ENCODE assay signal across 18 cellular contexts in the genomic region with DNA sequence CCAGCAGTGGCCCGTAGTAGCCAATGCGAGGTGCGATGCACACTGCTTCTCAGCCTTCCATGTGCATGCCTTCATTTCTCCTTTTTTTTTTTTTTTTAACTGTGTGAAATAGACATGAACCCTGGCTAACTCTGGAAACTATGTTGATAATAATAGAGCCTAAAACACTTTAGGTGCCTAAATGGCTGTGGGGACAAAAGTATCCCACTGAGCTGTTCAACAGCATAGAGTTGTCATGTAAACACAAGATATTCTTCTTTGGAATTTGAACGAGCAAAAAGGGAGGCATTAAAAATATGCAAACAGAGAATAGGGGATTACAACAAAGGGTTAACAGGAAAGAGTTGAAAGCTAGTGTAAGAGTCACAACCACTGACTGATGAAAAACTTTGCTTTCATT.
DNase-seq lines count a peak whose midpoint lies in the region; ATAC-seq and TF ChIP-seq lines count a peak whose summit lies in the region.
"Had no signal": no experiment of that assay in that cellular context is flagged by ENCODE, and none has a peak within 500 bp of the region (broad histone marks: within the 10 kb centered on the region; RNA-seq: fewer than 3 reads in every experiment).

No MANE protein-coding gene starts in this region.

- no peaks in the 10 kb centered on the region for H3F3A ChIP-seq in neural progenitor cell (ENCODE audit: low read depth)

- H3K9me3 ChIP-seq in HUES64 (ENCODE audit: insufficient read depth, low read depth, low read length) (no peaks in the 10 kb centered on the region), neural progenitor cell (ENCODE audit: low read depth) (no peaks in the 10 kb centered on the region), spleen (peaks cover 0 to 6% (median 0%) of the 10 kb centered on the region in 8 donors)

- DNase-seq in NCI-H2081 (lab: John Stamatoyannopoulos, UW) (peak; percentile 0 to 43), NCI-H2081 treated with DMSO at 0.1 percent for 48 hours (lab: John Stamatoyannopoulos, UW) (no peak), WTC11 (ENCODE audit: low spot score) (no peak), neural progenitor cell (ENCODE audit: low spot score) (peak; percentile 2), NCI-H1694 (lab: John Stamatoyannopoulos, UW) (no peak), spleen (no peak), GM10266 (ENCODE audit: extremely low spot score) (no peak)
- DNase-seq: 8988T; ACHN; Calu3; CD4-positive, CD25-positive, alpha-beta regulatory T cell; DMS 273 treated with DMSO at 0.1 percent for 48 hours; IMR-90 had no signal

- H3K79me2 ChIP-seq in neural progenitor cell (ENCODE audit: low read depth): no peaks in the 10 kb centered on the region

- peak overlapping the region; percentile 66; the same call in 1 of the 2 replicates for H3K27ac ChIP-seq in HUES64 (ENCODE audit: low read depth, low read length)
- H3K27ac ChIP-seq in neural progenitor cell: no peak overlapping the region
- no peak overlapping the region for H3K27ac ChIP-seq in spleen
- H3K27ac ChIP-seq: BLaER1 treated with 17β-estradiol and CSF1 and Interleukin-3, amounts not matched to agents 10 nM and 100 nM; HL-60 had no signal

- H3K4me2 ChIP-seq in neural progenitor cell: no peak overlapping the region
- H3K4me2 ChIP-seq: BLaER1 treated with 17β-estradiol and CSF1 and Interleukin-3, amounts not matched to agents 10 nM and 100 nM had no signal

- H3K4me1 ChIP-seq in HUES64 (ENCODE audit: insufficient read depth, low read length) (peaks cover 6% of the 10 kb centered on the region; the same call in 1 of the 2 replicates), neural progenitor cell (peaks cover 4% of the 10 kb centered on the region), spleen (no peaks in the 10 kb centered on the region)
- H3K4me1 ChIP-seq: BLaER1 treated with 17β-estradiol and CSF1 and Interleukin-3, amounts not matched to agents 10 nM and 100 nM had no signal

- H3K9me3 Mint-ChIP-seq in WTC11 (peaks cover 7% of the 10 kb centered on the region), neural progenitor cell (no peaks in the 10 kb centered on the region)

- H2AFZ ChIP-seq in neural progenitor cell (replicated peaks): no peak overlapping the region

- WGBS in HUES64: 67% methylated on average over 4 of the region's 4 CpGs
- 90 to 95% (median 94%) methylated on average over 4 of the region's 4 CpGs for WGBS in spleen, 5 donors

- TF ChIP-seq CTCF in WTC11 (IDR thresholded peaks at IDR 0.05) (no peak), neural progenitor cell (IDR thresholded peaks at IDR 0.05) (no peak), spleen (IDR thresholded peaks at IDR 0.05 in 8 of 11, conservative IDR thresholded peaks at IDR 0.05 in 3 of 11) (no peak), GM10266 (IDR thresholded peaks at IDR 0.05; ENCODE audit: control insufficient read depth, insufficient read depth, low read depth, missing control alignments) (no peak)

- H3K36me3 ChIP-seq in HUES64 (ENCODE audit: insufficient read depth, low read length): no peaks in the 10 kb centered on the region
- no peaks in the 10 kb centered on the region for H3K36me3 ChIP-seq in neural progenitor cell
- peaks cover 0 to 11% (median 0%) of the 10 kb centered on the region in 6 donors for H3K36me3 ChIP-seq in spleen

- H3K4me3 Mint-ChIP-seq in WTC11: no peak overlapping the region
- no peak overlapping the region for H3K4me3 Mint-ChIP-seq in neural progenitor cell
- H3K4me3 Mint-ChIP-seq: CD4-positive, CD25-positive, alpha-beta regulatory T cell had no signal

- peaks cover 12% of the 10 kb centered on the region for H3K4me1 Mint-ChIP-seq in WTC11
- peaks cover 6% of the 10 kb centered on the region for H3K4me1 Mint-ChIP-seq in neural progenitor cell

- no peaks in the 10 kb centered on the region for H4K20me1 ChIP-seq in neural progenitor cell (ENCODE audit: low read depth)
- H4K20me1 ChIP-seq: BLaER1 treated with 17β-estradiol and CSF1 and Interleukin-3, amounts not matched to agents 10 nM and 100 nM had no signal

- no peaks in the 10 kb centered on the region for H3K36me3 Mint-ChIP-seq in WTC11
- no peaks in the 10 kb centered on the region for H3K36me3 Mint-ChIP-seq in neural progenitor cell

- no peak for TF ChIP-seq POLR2A in spleen (IDR thresholded peaks at IDR 0.05)

- CTCF ChIA-PET in WTC11 (lab: Charles Lee): no interaction called here

- H3K27me3 ChIP-seq in HUES64 (ENCODE audit: insufficient read depth, low read length): no peaks in the 10 kb centered on the region
- H3K27me3 ChIP-seq in neural progenitor cell: no peaks in the 10 kb centered on the region
- no peaks in the 10 kb centered on the region for H3K27me3 ChIP-seq in spleen (replicated peaks in 1 of 7)
- H3K27me3 ChIP-seq: BLaER1 treated with 17β-estradiol and CSF1 and Interleukin-3, amounts not matched to agents 10 nM and 100 nM had no signal

- POLR2A ChIA-PET in WTC11 (lab: Charles Lee): no interaction called here

- no peaks in the 10 kb centered on the region for H3K27me3 Mint-ChIP-seq in WTC11 (ENCODE audit: low read depth)
- H3K27me3 Mint-ChIP-seq in neural progenitor cell (ENCODE audit: insufficient read depth, low read depth): no peaks in the 10 kb centered on the region
- H3K27me3 Mint-ChIP-seq: CD4-positive, CD25-positive, alpha-beta regulatory T cell had no signal

- H3K27ac Mint-ChIP-seq in WTC11 (no peak overlapping the region), neural progenitor cell (no peak overlapping the region)
- H3K27ac Mint-ChIP-seq: CD4-positive, CD25-positive, alpha-beta regulatory T cell had no signal

- H3K9ac ChIP-seq in HUES64 (ENCODE audit: low read depth, low read length) (no peak overlapping the region), neural progenitor cell (no peak overlapping the region)
- H3K9ac ChIP-seq: BLaER1 treated with 17β-estradiol and CSF1 and Interleukin-3, amounts not matched to agents 10 nM and 100 nM had no signal

- H3K4me3 ChIP-seq in HUES64 (ENCODE audit: low read length) (no peak overlapping the region), neural progenitor cell (no peak overlapping the region), spleen (no peak overlapping the region)
- H3K4me3 ChIP-seq: BLaER1 treated with 17β-estradiol and CSF1 and Interleukin-3, amounts not matched to agents 10 nM and 100 nM; GM12878 had no signal

- ATAC-seq in WTC11: peak; percentile 39; the same call in 1 of the 2 replicates
- ATAC-seq: GM12878, HCT116 had no signal

- intact Hi-C loops in spleen (cut with DNase I; ENCODE audit: low total_unique reads): no loop called here

TF ChIP-seq in WTC11, 78 proteins besides CTCF, POLR2A, EP300 and RAD21:
- TF ChIP-seq, protein P1, sequence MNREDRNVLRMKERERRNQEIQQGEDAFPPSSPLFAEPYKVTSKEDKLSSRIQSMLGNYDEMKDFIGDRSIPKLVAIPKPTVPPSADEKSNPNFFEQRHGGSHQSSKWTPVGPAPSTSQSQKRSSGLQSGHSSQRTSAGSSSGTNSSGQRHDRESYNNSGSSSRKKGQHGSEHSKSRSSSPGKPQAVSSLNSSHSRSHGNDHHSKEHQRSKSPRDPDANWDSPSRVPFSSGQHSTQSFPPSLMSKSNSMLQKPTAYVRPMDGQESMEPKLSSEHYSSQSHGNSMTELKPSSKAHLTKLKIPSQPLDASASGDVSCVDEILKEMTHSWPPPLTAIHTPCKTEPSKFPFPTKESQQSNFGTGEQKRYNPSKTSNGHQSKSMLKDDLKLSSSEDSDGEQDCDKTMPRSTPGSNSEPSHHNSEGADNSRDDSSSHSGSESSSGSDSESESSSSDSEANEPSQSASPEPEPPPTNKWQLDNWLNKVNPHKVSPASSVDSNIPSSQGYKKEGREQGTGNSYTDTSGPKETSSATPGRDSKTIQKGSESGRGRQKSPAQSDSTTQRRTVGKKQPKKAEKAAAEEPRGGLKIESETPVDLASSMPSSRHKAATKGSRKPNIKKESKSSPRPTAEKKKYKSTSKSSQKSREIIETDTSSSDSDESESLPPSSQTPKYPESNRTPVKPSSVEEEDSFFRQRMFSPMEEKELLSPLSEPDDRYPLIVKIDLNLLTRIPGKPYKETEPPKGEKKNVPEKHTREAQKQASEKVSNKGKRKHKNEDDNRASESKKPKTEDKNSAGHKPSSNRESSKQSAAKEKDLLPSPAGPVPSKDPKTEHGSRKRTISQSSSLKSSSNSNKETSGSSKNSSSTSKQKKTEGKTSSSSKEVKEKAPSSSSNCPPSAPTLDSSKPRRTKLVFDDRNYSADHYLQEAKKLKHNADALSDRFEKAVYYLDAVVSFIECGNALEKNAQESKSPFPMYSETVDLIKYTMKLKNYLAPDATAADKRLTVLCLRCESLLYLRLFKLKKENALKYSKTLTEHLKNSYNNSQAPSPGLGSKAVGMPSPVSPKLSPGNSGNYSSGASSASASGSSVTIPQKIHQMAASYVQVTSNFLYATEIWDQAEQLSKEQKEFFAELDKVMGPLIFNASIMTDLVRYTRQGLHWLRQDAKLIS (CRISPR knock-in tag; IDR thresholded peaks at IDR 0.05; ENCODE audit: borderline replicate concordance): no peak
- TF ChIP-seq, protein P2, sequence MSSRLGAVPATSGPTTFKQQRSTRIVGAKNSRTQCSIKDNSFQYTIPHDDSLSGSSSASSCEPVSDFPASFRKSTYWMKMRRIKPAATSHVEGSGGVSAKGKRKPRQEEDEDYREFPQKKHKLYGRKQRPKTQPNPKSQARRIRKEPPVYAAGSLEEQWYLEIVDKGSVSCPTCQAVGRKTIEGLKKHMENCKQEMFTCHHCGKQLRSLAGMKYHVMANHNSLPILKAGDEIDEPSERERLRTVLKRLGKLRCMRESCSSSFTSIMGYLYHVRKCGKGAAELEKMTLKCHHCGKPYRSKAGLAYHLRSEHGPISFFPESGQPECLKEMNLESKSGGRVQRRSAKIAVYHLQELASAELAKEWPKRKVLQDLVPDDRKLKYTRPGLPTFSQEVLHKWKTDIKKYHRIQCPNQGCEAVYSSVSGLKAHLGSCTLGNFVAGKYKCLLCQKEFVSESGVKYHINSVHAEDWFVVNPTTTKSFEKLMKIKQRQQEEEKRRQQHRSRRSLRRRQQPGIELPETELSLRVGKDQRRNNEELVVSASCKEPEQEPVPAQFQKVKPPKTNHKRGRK (CRISPR knock-in tag; IDR thresholded peaks at IDR 0.05; ENCODE audit: borderline replicate concordance): 0 out of 2 replicates have a peak, but pooled peaks have one; percentile 17
TF ChIP-seq in WTC11: peak in this region for 1.

Comparison
In these comparisons a context has a peak if more than half of its experiments do, and no peak if none do; other contexts are left out.
1. DNase-seq: peak in NCI-H2081 (2 of 2) and neural progenitor cell (single experiment); none in NCI-H2081 treated with DMSO at 0.1 percent for 48 hours (single experiment), WTC11 (single experiment), NCI-H1694 (single experiment), spleen (single experiment) and GM10266 (single experiment).